In the genomic region with DNA sequence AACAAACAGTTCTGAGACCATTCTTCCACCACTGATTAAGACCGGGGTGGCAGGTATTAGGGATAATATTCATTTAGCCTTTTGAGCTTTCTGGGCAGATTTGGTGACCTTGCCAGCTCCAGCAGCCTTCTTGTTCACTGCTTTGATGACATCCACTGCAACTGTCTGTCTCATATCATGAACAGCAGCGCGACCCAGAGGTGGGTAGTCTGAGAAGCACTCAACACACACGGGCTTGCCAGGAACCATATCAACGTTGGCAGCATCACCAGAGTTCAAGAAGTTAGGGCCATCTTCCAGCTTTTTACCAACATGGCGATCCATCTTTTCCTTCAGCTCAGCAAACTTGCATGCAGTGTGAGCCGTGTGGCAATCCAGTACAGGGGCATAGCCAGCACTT, we compare ENCODE assay signal across 14 cellular contexts. TPM values are rescaled to one million over a fixed set of nuclear protein-coding genes. Genes with fewer than 3 reads are reported as not detected.
DNase-seq lines count a peak whose midpoint lies in the region; ATAC-seq and TF ChIP-seq lines count a peak whose summit lies in the region.
"Had no signal": no experiment of that assay in that cellular context is flagged by ENCODE, and none has a peak within 500 bp of the region (broad histone marks: within the 10 kb centered on the region; RNA-seq: fewer than 3 reads in every experiment).

No MANE protein-coding gene starts in this region.

- intact Hi-C loops in left cardiac atrium (cut with DNase I) = no loop called here
- intact Hi-C loops in breast epithelium (cut with DNase I; ENCODE audit: low total_unique reads) = no loop called here

- H3K9me3 ChIP-seq in breast epithelium = no peaks in the 10 kb centered on the region
- H3K9me3 ChIP-seq: Caco-2, HAP-1 had no signal

- DNase-seq in activated naive CD4-positive, alpha-beta T cell treated with anti-CD3 and anti-CD28 coated beads, Interleukin-2, amount 50 U/mL, for 16 hours = no peak
- DNase-seq in WTC11 (ENCODE audit: low spot score) (no peak), left cardiac atrium (peak; percentile 62), breast epithelium (ENCODE audit: low spot score in 2 of 2) (no peak), HPDE6-E6E7 (ENCODE audit: extremely low spot score) (no peak), NCI-H1048 (lab: John Stamatoyannopoulos, UW) (no peak)
- DNase-seq: Caco-2; CD8-positive, alpha-beta memory T cell; GF-D8 had no signal

- peaks cover 15% of the 10 kb centered on the region for H3K36me3 Mint-ChIP-seq in activated naive CD4-positive, alpha-beta T cell treated with anti-CD3 and anti-CD28 coated beads, Interleukin-2, amount 50 U/mL, for 24 hours
- H3K36me3 Mint-ChIP-seq in WTC11 = peaks cover 20% of the 10 kb centered on the region
- H3K36me3 Mint-ChIP-seq in nephron (ENCODE audit: low read depth) = peaks cover 46% of the 10 kb centered on the region

- peaks cover 77% of the 10 kb centered on the region for H3K4me1 Mint-ChIP-seq in activated naive CD4-positive, alpha-beta T cell treated with anti-CD3 and anti-CD28 coated beads, Interleukin-2, amount 50 U/mL, for 24 hours
- H3K4me1 Mint-ChIP-seq in WTC11 (peaks cover 82% of the 10 kb centered on the region), nephron (peaks cover 56% of the 10 kb centered on the region)

- no peaks in the 10 kb centered on the region for H3K36me3 ChIP-seq in breast epithelium

- TF ChIP-seq CTCF in WTC11 (IDR thresholded peaks at IDR 0.05) (no peak), nephron (IDR thresholded peaks at IDR 0.05; ENCODE audit: unreplicated experiment in 3 of 3) (no peak), breast epithelium (IDR thresholded peaks at IDR 0.05) (no peak)

- no peak for ATAC-seq in WTC11
- peak; percentile 72 to 76 for ATAC-seq in left cardiac atrium

- no peaks in the 10 kb centered on the region for H3K27me3 Mint-ChIP-seq in activated naive CD4-positive, alpha-beta T cell treated with anti-CD3 and anti-CD28 coated beads, Interleukin-2, amount 50 U/mL, for 24 hours
- no peaks in the 10 kb centered on the region for H3K27me3 Mint-ChIP-seq in WTC11 (ENCODE audit: low read depth)
- H3K27me3 Mint-ChIP-seq in nephron (ENCODE audit: low read depth) = no peaks in the 10 kb centered on the region
- H3K27me3 Mint-ChIP-seq: CD8-positive, alpha-beta memory T cell had no signal

- H3K27me3 ChIP-seq in breast epithelium = no peaks in the 10 kb centered on the region

- peak overlapping the region; percentile 51 for H3K27ac Mint-ChIP-seq in activated naive CD4-positive, alpha-beta T cell treated with anti-CD3 and anti-CD28 coated beads, Interleukin-2, amount 50 U/mL, for 24 hours
- H3K27ac Mint-ChIP-seq in WTC11 (peak overlapping the region; percentile 38), nephron (peak overlapping the region in 2 of 3 experiments; percentile 25 to 43)

- H3K27ac ChIP-seq in breast epithelium = no peak overlapping the region
- H3K27ac ChIP-seq: 22Rv1 had no signal

- CTCF ChIA-PET in WTC11 (lab: Charles Lee) = no interaction called here

- no peaks in the 10 kb centered on the region for H3K9me3 Mint-ChIP-seq in activated naive CD4-positive, alpha-beta T cell treated with anti-CD3 and anti-CD28 coated beads, Interleukin-2, amount 50 U/mL, for 24 hours
- H3K9me3 Mint-ChIP-seq in WTC11 (no peaks in the 10 kb centered on the region), nephron (no peaks in the 10 kb centered on the region)
- H3K9me3 Mint-ChIP-seq: CD8-positive, alpha-beta memory T cell had no signal

- H3K4me3 ChIP-seq in breast epithelium = no peak overlapping the region
- H3K4me3 ChIP-seq: HAP-1 had no signal

- TF ChIP-seq POLR2A in breast epithelium (IDR thresholded peaks at IDR 0.05) = no peak

- no peaks in the 10 kb centered on the region for H3K4me1 ChIP-seq in breast epithelium
- H3K4me1 ChIP-seq: Caco-2 had no signal

- POLR2A ChIA-PET in WTC11 (lab: Charles Lee) = no interaction called here

- H3K4me3 Mint-ChIP-seq in activated naive CD4-positive, alpha-beta T cell treated with anti-CD3 and anti-CD28 coated beads, Interleukin-2, amount 50 U/mL, for 24 hours = no peak overlapping the region
- no peak overlapping the region for H3K4me3 Mint-ChIP-seq in WTC11
- no peak overlapping the region for H3K4me3 Mint-ChIP-seq in nephron
- H3K4me3 Mint-ChIP-seq: CD14-positive monocyte had no signal

TF ChIP-seq in WTC11, 78 proteins besides CTCF, POLR2A, EP300 and RAD21 (continues in another document):
- TF ChIP-seq IRF2 (CRISPR knock-in tag; IDR thresholded peaks at IDR 0.05; ENCODE audit: borderline replicate concordance, low read depth) (no peak), SOX15 (CRISPR knock-in tag; IDR thresholded peaks at IDR 0.05) (no peak), JUN (CRISPR knock-in tag; IDR thresholded peaks at IDR 0.05) (no peak), MLX (CRISPR knock-in tag; IDR thresholded peaks at IDR 0.05) (no peak), PRRX2 (CRISPR knock-in tag; IDR thresholded peaks at IDR 0.05) (no peak), SMAD4 (CRISPR knock-in tag; IDR thresholded peaks at IDR 0.05) (no peak), NR3C1 (CRISPR knock-in tag; conservative IDR thresholded peaks at IDR 0.05; ENCODE audit: low read depth) (no peak), KAT7 (CRISPR knock-in tag; IDR thresholded peaks at IDR 0.05; ENCODE audit: borderline replicate concordance) (no peak)
- TF ChIP-seq, protein P1, sequence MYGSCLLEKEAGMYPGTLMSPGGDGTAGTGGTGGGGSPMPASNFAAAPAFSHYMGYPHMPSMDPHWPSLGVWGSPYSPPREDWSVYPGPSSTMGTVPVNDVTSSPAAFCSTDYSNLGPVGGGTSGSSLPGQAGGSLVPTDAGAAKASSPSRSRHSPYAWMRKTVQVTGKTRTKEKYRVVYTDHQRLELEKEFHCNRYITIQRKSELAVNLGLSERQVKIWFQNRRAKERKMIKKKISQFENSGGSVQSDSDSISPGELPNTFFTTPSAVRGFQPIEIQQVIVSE (CRISPR knock-in tag; IDR thresholded peaks at IDR 0.05; ENCODE audit: borderline replicate concordance) = no peak
- TF ChIP-seq, protein P2, sequence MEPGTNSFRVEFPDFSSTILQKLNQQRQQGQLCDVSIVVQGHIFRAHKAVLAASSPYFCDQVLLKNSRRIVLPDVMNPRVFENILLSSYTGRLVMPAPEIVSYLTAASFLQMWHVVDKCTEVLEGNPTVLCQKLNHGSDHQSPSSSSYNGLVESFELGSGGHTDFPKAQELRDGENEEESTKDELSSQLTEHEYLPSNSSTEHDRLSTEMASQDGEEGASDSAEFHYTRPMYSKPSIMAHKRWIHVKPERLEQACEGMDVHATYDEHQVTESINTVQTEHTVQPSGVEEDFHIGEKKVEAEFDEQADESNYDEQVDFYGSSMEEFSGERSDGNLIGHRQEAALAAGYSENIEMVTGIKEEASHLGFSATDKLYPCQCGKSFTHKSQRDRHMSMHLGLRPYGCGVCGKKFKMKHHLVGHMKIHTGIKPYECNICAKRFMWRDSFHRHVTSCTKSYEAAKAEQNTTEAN (CRISPR knock-in tag; IDR thresholded peaks at IDR 0.05) = no peak
- TF ChIP-seq, protein P3, sequence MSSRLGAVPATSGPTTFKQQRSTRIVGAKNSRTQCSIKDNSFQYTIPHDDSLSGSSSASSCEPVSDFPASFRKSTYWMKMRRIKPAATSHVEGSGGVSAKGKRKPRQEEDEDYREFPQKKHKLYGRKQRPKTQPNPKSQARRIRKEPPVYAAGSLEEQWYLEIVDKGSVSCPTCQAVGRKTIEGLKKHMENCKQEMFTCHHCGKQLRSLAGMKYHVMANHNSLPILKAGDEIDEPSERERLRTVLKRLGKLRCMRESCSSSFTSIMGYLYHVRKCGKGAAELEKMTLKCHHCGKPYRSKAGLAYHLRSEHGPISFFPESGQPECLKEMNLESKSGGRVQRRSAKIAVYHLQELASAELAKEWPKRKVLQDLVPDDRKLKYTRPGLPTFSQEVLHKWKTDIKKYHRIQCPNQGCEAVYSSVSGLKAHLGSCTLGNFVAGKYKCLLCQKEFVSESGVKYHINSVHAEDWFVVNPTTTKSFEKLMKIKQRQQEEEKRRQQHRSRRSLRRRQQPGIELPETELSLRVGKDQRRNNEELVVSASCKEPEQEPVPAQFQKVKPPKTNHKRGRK (CRISPR knock-in tag; IDR thresholded peaks at IDR 0.05; ENCODE audit: borderline replicate concordance) = no peak
- TF ChIP-seq, protein P4, sequence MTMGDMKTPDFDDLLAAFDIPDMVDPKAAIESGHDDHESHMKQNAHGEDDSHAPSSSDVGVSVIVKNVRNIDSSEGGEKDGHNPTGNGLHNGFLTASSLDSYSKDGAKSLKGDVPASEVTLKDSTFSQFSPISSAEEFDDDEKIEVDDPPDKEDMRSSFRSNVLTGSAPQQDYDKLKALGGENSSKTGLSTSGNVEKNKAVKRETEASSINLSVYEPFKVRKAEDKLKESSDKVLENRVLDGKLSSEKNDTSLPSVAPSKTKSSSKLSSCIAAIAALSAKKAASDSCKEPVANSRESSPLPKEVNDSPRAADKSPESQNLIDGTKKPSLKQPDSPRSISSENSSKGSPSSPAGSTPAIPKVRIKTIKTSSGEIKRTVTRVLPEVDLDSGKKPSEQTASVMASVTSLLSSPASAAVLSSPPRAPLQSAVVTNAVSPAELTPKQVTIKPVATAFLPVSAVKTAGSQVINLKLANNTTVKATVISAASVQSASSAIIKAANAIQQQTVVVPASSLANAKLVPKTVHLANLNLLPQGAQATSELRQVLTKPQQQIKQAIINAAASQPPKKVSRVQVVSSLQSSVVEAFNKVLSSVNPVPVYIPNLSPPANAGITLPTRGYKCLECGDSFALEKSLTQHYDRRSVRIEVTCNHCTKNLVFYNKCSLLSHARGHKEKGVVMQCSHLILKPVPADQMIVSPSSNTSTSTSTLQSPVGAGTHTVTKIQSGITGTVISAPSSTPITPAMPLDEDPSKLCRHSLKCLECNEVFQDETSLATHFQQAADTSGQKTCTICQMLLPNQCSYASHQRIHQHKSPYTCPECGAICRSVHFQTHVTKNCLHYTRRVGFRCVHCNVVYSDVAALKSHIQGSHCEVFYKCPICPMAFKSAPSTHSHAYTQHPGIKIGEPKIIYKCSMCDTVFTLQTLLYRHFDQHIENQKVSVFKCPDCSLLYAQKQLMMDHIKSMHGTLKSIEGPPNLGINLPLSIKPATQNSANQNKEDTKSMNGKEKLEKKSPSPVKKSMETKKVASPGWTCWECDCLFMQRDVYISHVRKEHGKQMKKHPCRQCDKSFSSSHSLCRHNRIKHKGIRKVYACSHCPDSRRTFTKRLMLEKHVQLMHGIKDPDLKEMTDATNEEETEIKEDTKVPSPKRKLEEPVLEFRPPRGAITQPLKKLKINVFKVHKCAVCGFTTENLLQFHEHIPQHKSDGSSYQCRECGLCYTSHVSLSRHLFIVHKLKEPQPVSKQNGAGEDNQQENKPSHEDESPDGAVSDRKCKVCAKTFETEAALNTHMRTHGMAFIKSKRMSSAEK (CRISPR knock-in tag; IDR thresholded peaks at IDR 0.05; ENCODE audit: borderline replicate concordance) = no peak

RNA-seq across cellular contexts. Expression of gene AEBP2, which starts 16.9 kb away (rescaled TPM):
- total RNA-seq in WTC11 (2021) (61.9 to 69.9 TPM (median 65.9 TPM) in 3 replicates), left cardiac atrium (10 to 100 TPM; 28.2 to 31.5 TPM), breast epithelium (10 to 100 TPM; 38.2 to 50.3 (median 42.0) TPM)
